12 cellular contexts compared by ENCODE assay signal in the genomic region with DNA sequence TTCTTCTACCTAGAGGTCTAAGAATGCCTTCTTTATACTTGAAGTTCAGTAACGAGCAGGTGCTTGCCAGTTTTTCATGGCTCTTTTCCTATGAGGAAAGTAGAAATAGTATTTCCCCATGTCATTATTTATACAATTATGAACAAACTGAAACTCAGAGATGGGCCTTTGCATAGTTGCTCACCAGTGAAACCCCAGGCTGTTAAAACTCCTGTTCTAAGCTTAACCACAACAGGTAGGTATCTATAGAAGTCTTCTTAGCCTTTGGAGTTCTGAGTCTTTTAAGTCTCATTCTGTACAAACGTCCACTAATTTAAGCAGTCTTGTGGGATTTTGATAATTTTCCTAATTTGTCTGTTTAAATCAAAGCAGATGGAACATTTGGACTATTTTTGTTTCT.
DNase-seq lines count a peak whose midpoint lies in the region; ATAC-seq lines count a peak whose summit lies in the region.
"Had no signal": no experiment of that assay in that cellular context is flagged by ENCODE, and none has a peak within 500 bp of the region (broad histone marks: within the 10 kb centered on the region; RNA-seq: fewer than 3 reads in every experiment).

No MANE protein-coding gene starts in this region.

- no peak for DNase-seq in left cardiac atrium
- DNase-seq: activated CD4-positive, alpha-beta T cell treated with anti-CD3 and anti-CD28 coated beads, Interleukin-2, amount 10 ng/mL, durations not matched to agents 7 days and 5 days; activated T-cell treated with anti-CD3 and anti-CD28 coated beads, Interleukin-2, amount 50 U/mL, for 4 hours; KBM-7; nephron progenitor cell had no signal

- peaks cover 13% of the 10 kb centered on the region for H3K4me1 Mint-ChIP-seq in activated T-helper 17 cell treated with anti-CD3 and anti-CD28 coated beads, Interleukin-2, amount 50 U/mL, for 72 hours
- H3K4me1 Mint-ChIP-seq: memory B cell, nephron progenitor cell had no signal

- H3K4me3 Mint-ChIP-seq in activated T-helper 17 cell treated with anti-CD3 and anti-CD28 coated beads, Interleukin-2, amount 50 U/mL, for 72 hours, result no peak overlapping the region
- H3K4me3 Mint-ChIP-seq: activated CD4-positive, alpha-beta T cell treated with anti-CD3 and anti-CD28 coated beads, Interleukin-2, amount 10 ng/mL, durations not matched to agents 7 days and 5 days; activated T-cell treated with anti-CD3 and anti-CD28 coated beads, Interleukin-2, amount 50 U/mL, for 4 hours; memory B cell; nephron progenitor cell had no signal

- intact Hi-C loops in left cardiac atrium (cut with DNase I), result no loop called here

- H3K27me3 Mint-ChIP-seq in activated T-helper 17 cell treated with anti-CD3 and anti-CD28 coated beads, Interleukin-2, amount 50 U/mL, for 72 hours, result no peaks in the 10 kb centered on the region
- H3K27me3 Mint-ChIP-seq: activated CD4-positive, alpha-beta T cell treated with anti-CD3 and anti-CD28 coated beads, Interleukin-2, amount 10 ng/mL, durations not matched to agents 7 days and 5 days; memory B cell had no signal

- peaks cover 44% of the 10 kb centered on the region for H3K36me3 Mint-ChIP-seq in activated T-helper 17 cell treated with anti-CD3 and anti-CD28 coated beads, Interleukin-2, amount 50 U/mL, for 72 hours (ENCODE audit: low read depth)
- H3K36me3 Mint-ChIP-seq: memory B cell had no signal

- ATAC-seq in GM18868 (IDR thresholded peaks at IDR 0.05; ENCODE audit: unreplicated experiment) (peak; percentile 96), GM21360 (IDR thresholded peaks at IDR 0.05; ENCODE audit: unreplicated experiment) (peak; percentile 91), HG02884 (IDR thresholded peaks at IDR 0.05; ENCODE audit: unreplicated experiment) (peak; percentile 84), left cardiac atrium (no peak), HG03571 (IDR thresholded peaks at IDR 0.05; ENCODE audit: unreplicated experiment) (no peak), HG03108 (IDR thresholded peaks at IDR 0.05; ENCODE audit: unreplicated experiment) (no peak)
- peak; percentile 59 for ATAC-seq in activated T-helper 17 cell treated with anti-CD3 and anti-CD28 coated beads, Interleukin-2, amount 50 U/mL, for 72 hours (replicated peaks)
- ATAC-seq: activated T-cell treated with anti-CD3 and anti-CD28 coated beads, Interleukin-2, amount 50 U/mL, for 4 hours had no signal

- no peaks in the 10 kb centered on the region for H3K9me3 Mint-ChIP-seq in activated T-helper 17 cell treated with anti-CD3 and anti-CD28 coated beads, Interleukin-2, amount 50 U/mL, for 72 hours
- H3K9me3 Mint-ChIP-seq: memory B cell had no signal

- H3K27ac Mint-ChIP-seq in activated T-helper 17 cell treated with anti-CD3 and anti-CD28 coated beads, Interleukin-2, amount 50 U/mL, for 72 hours, result peak overlapping the region; percentile 25
- H3K27ac Mint-ChIP-seq: activated CD4-positive, alpha-beta T cell treated with anti-CD3 and anti-CD28 coated beads, Interleukin-2, amount 10 ng/mL, durations not matched to agents 7 days and 5 days; memory B cell; nephron progenitor cell had no signal

Comparison
In these comparisons a context has a peak if more than half of its experiments do, and no peak if none do; other contexts are left out.
1. ATAC-seq: peak in GM18868 (single experiment), GM21360 (single experiment), HG02884 (single experiment) and activated T-helper 17 cell treated with anti-CD3 and anti-CD28 coated beads, Interleukin-2, amount 50 U/mL, for 72 hours (single experiment); none in left cardiac atrium (0 of 2), HG03571 (single experiment) and HG03108 (single experiment).